9 cellular contexts compared by ENCODE assay signal in the genomic region with DNA sequence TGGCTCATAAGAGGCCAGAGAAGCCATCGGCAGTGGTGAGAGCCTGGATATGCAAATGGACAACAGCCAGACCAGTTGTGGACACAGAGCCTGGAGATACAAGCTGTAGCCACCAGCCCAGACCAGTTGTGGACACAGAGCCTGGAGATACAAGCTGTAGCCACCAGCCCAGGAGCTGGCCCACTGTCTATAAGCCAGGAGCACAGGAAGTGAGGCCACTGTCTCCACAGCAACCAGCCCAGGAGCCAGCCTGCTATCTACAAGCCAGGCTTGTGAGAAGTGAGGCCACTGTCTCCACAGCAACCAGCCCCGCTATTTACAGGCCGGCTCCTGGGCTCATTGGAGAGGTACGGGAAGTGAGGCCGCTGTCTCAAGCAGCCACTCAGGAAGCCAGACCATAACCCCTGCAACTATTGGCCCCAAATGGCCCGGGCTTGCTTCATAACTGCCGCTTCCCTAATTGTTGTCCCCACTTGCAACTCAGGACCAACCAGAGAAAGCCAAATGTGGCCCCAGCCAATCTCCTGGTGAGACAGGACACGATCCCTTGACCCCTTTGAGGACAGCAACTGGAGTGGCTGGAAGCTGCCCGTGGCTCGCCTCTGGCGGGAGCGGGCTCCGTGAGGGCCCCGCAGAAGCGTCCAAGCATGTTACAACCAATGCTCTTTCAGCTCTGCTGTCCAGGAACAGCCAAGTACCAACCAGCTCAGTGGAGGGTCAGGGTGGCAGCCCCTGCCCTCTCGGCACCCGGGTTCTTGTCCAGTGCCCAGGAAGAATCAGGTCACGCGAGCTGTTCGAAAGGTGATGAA. TPM values are rescaled to one million over a fixed set of nuclear protein-coding genes. Genes with fewer than 3 reads are reported as not detected.
DNase-seq lines count a peak whose midpoint lies in the region; ATAC-seq and TF ChIP-seq lines count a peak whose summit lies in the region.
"Had no signal": no experiment of that assay in that cellular context is flagged by ENCODE, and none has a peak within 500 bp of the region (broad histone marks: within the 10 kb centered on the region; RNA-seq: fewer than 3 reads in every experiment).

No MANE protein-coding gene starts in this region.

- H4K20me1 ChIP-seq in GM23338 (replicated peaks; ENCODE audit: insufficient read depth) = no peaks in the 10 kb centered on the region

- in situ Hi-C loops in astrocyte of the spinal cord (cut with HindIII; ENCODE audit: low sequenced_read_pairs) = no loop called here
- in situ Hi-C loops in gastrocnemius medialis (cut with MboI; ENCODE audit: low sequenced_read_pairs in 4 of 4) = no loop called here

- no peak overlapping the region for H3K27ac ChIP-seq in GM23338 (ENCODE audit: low read depth)
- H3K27ac ChIP-seq in gastrocnemius medialis = no peak overlapping the region

- intact Hi-C loops in gastrocnemius medialis (cut with DNase I; ENCODE audit: low total_unique reads) = no loop called here

- H3K4me3 Mint-ChIP-seq in GM23338 = no peak overlapping the region
- H3K4me3 Mint-ChIP-seq: brain had no signal

- no peaks in the 10 kb centered on the region for H3F3A ChIP-seq in GM23338 (replicated peaks; ENCODE audit: low read depth)

- ATAC-seq in GM23338 = peak; percentile 34
- ATAC-seq in activated CD4-positive, CD25-positive, alpha-beta regulatory T cell treated with anti-CD3 and anti-CD28 coated beads, Interleukin-2, amount 50 U/mL, for 24 hours = no peak
- ATAC-seq in gastrocnemius medialis = no peak

- peaks cover 10% of the 10 kb centered on the region for H3K27me3 Mint-ChIP-seq in GM23338 (ENCODE audit: insufficient read depth, low read depth, poor library complexity)
- H3K27me3 Mint-ChIP-seq: brain had no signal

- H3K36me3 ChIP-seq in GM23338 (ENCODE audit: insufficient read depth) (no peaks in the 10 kb centered on the region), gastrocnemius medialis (no peaks in the 10 kb centered on the region)

- peaks cover 20% of the 10 kb centered on the region for H3K4me1 Mint-ChIP-seq in GM23338

- H3K79me2 ChIP-seq in GM23338 (replicated peaks; ENCODE audit: insufficient read depth) = no peaks in the 10 kb centered on the region

- no peak for TF ChIP-seq POLR2A in gastrocnemius medialis (IDR thresholded peaks at IDR 0.05)

- no peak overlapping the region for H3K4me2 ChIP-seq in GM23338

- no peak for TF ChIP-seq CTCF in GM23338 (conservative IDR thresholded peaks at IDR 0.05; ENCODE audit: low read depth in 2 of 2)
- no peak for TF ChIP-seq CTCF in astrocyte of the spinal cord (IDR thresholded peaks at IDR 0.05; ENCODE audit: low read depth, low read length)
- no peak for TF ChIP-seq CTCF in gastrocnemius medialis (IDR thresholded peaks at IDR 0.05 in 4 of 5, conservative IDR thresholded peaks at IDR 0.05 in 1 of 5)

- H3K9me2 ChIP-seq in GM23338 (ENCODE audit: insufficient read depth) = no peaks in the 10 kb centered on the region

- peak; percentile 59 for DNase-seq in GM23338 (ENCODE audit: low spot score)
- DNase-seq in NCI-H2029 treated with DMSO at 0.1 percent for 48 hours (lab: John Stamatoyannopoulos, UW) = peak; percentile 19
- DNase-seq in astrocyte of the spinal cord (ENCODE audit: low read depth, low spot score) = peak; percentile 6
- peak; percentile 20 for DNase-seq in middle frontal gyrus (ENCODE audit: extremely low spot score, low spot score)
- no peak for DNase-seq in kidney glomerular epithelial cell (lab: John Stamatoyannopoulos, UW)
- DNase-seq in EL = no peak
- no peak for DNase-seq in gastrocnemius medialis

- no peak overlapping the region for H3K4me3 ChIP-seq in GM23338
- H3K4me3 ChIP-seq in astrocyte of the spinal cord (ENCODE audit: low read depth, low read length) = no peak overlapping the region
- no peak overlapping the region for H3K4me3 ChIP-seq in gastrocnemius medialis

- no peak overlapping the region for H2AFZ ChIP-seq in GM23338

- no peaks in the 10 kb centered on the region for H3K36me3 Mint-ChIP-seq in GM23338 (ENCODE audit: low read depth)
- H3K36me3 Mint-ChIP-seq: brain had no signal

- H3K9me3 ChIP-seq in gastrocnemius medialis = no peaks in the 10 kb centered on the region

- H3K4me1 ChIP-seq in GM23338 (ENCODE audit: insufficient read depth) (no peaks in the 10 kb centered on the region), gastrocnemius medialis (no peaks in the 10 kb centered on the region)

- H3K27me3 ChIP-seq in GM23338 (ENCODE audit: insufficient read depth) (no peaks in the 10 kb centered on the region), gastrocnemius medialis (no peaks in the 10 kb centered on the region)

- no peaks in the 10 kb centered on the region for H3K9me3 Mint-ChIP-seq in GM23338

- H3K27ac Mint-ChIP-seq in GM23338 = no peak overlapping the region

TF ChIP-seq in GM23338, 12 proteins besides CTCF, POLR2A, EP300 and RAD21:
- TF ChIP-seq STAT1 (IDR thresholded peaks at IDR 0.05; ENCODE audit: unreplicated experiment) = no peak
- no peak for TF ChIP-seq EZH2 (IDR thresholded peaks at IDR 0.05; ENCODE audit: low read depth, unreplicated experiment)
- TF ChIP-seq ZNF114 (CRISPR knock-in tag; IDR thresholded peaks at IDR 0.05) = no peak
- TF ChIP-seq POLR2AphosphoS5 (IDR thresholded peaks at IDR 0.05; ENCODE audit: low read depth) = no peak
- TF ChIP-seq, protein P1, sequence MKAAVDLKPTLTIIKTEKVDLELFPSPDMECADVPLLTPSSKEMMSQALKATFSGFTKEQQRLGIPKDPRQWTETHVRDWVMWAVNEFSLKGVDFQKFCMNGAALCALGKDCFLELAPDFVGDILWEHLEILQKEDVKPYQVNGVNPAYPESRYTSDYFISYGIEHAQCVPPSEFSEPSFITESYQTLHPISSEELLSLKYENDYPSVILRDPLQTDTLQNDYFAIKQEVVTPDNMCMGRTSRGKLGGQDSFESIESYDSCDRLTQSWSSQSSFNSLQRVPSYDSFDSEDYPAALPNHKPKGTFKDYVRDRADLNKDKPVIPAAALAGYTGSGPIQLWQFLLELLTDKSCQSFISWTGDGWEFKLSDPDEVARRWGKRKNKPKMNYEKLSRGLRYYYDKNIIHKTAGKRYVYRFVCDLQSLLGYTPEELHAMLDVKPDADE (IDR thresholded peaks at IDR 0.05) = no peak
- no peak for TF ChIP-seq CREB1 (CRISPR knock-in tag; IDR thresholded peaks at IDR 0.05; ENCODE audit: low read depth)
- TF ChIP-seq EZH2phosphoT487 (IDR thresholded peaks at IDR 0.05; ENCODE audit: unreplicated experiment) = no peak
- TF ChIP-seq ZNF331 (CRISPR knock-in tag; IDR thresholded peaks at IDR 0.05; ENCODE audit: low read depth) = no peak
TF ChIP-seq in GM23338: peak in this region for 0.

RNA-seq across cellular contexts. Expression of a gene that starts 44.1 kb away (rescaled TPM):
- total RNA-seq in GM23338 (2014; rRNA removed; shearing (Covaris generic)) = 0.31 TPM in 1 of 2 replicates, not detected in the other
- polyA plus RNA-seq in GM23338 (2016; fragmentation: Nextera tagmentation; extraction: Ambion mirVana) = not detected in 2 replicates
- total RNA-seq in gastrocnemius medialis = under 1 TPM in 1 of 4 donors, not detected in 3; 0.25 TPM

RNA-seq across cellular contexts. Expression of a gene that starts 54.0 kb away (rescaled TPM):
- 26.1 and 47.7 TPM in 2 replicates for total RNA-seq in GM23338 (2014; rRNA removed; shearing (Covaris generic))
- polyA plus RNA-seq in GM23338 (2016; fragmentation: Nextera tagmentation; extraction: Ambion mirVana) = 88.5 and 94.7 TPM in 2 replicates
- 10 to 100 TPM; 16.6 to 30.0 (median 28.1) TPM for total RNA-seq in gastrocnemius medialis

Comparison
In these comparisons a context has a peak if more than half of its experiments do, and no peak if none do; other contexts are left out.
1. DNase-seq: peak in GM23338 (single experiment), NCI-H2029 treated with DMSO at 0.1 percent for 48 hours (single experiment), astrocyte of the spinal cord (single experiment) and middle frontal gyrus (single experiment); none in kidney glomerular epithelial cell (single experiment), EL (single experiment) and gastrocnemius medialis (0 of 2).